14 cellular contexts compared by ENCODE assay signal in genomic region chr11:48141475-48142100, GRCh38.
DNase-seq lines count a peak whose midpoint lies in the region; ATAC-seq, FAIRE-seq and TF ChIP-seq lines count a peak whose summit lies in the region.
"Had no signal": no experiment of that assay in that cellular context is flagged by ENCODE, and none has a peak within 500 bp of the region (broad histone marks: within the 10 kb centered on the region; RNA-seq: fewer than 3 reads in every experiment).

No MANE protein-coding gene starts in this region.

- peak overlapping the region in 3 of 8 donors; percentile 5 to 36 (median 9) for H3K4me3 Mint-ChIP-seq in CD4-positive, alpha-beta memory T cell
- H3K4me3 Mint-ChIP-seq in central memory CD8-positive, alpha-beta T cell = no peak overlapping the region

- peaks cover 60 to 84% of the 10 kb centered on the region in 2 donors for H3K36me3 Mint-ChIP-seq in CD4-positive, alpha-beta memory T cell
- H3K36me3 Mint-ChIP-seq in central memory CD8-positive, alpha-beta T cell (ENCODE audit: insufficient read depth) = peaks cover 44% of the 10 kb centered on the region

- CTCF ChIA-PET in CD4-positive, alpha-beta memory T cell (lab: Charles Lee; ENCODE audit: partially characterized antibody) = no interaction called here

- no peak for TF ChIP-seq POLR2A in H54 (IDR thresholded peaks at IDR 0.05; ENCODE audit: low read depth, low read length)

- POLR2A ChIA-PET in CD4-positive, alpha-beta memory T cell (lab: Charles Lee; ENCODE audit: partially characterized antibody) = no interaction called here

- ATAC-seq in central memory CD8-positive, alpha-beta T cell (replicated peaks; ENCODE audit: extremely low read depth, poor library complexity, severe bottlenecking) = peak; percentile 28
- ATAC-seq in HG03039 (IDR thresholded peaks at IDR 0.05; ENCODE audit: unreplicated experiment) = no peak
- ATAC-seq: GM12878 had no signal

- no peak overlapping the region for H3K27ac ChIP-seq in CD4-positive, alpha-beta memory T cell (ENCODE audit: low read depth, low read length)
- H3K27ac ChIP-seq: KMS-11, right lobe of liver, suprapubic skin had no signal

- peak in 4 of 5 donors; percentile 9 to 42 (median 23) for DNase-seq in CD4-positive, alpha-beta memory T cell
- peak; percentile 21 for DNase-seq in H54 (ENCODE audit: insufficient read length, low spot score)
- no peak for DNase-seq in central memory CD8-positive, alpha-beta T cell (ENCODE audit: low spot score in 2 of 2)
- peak; percentile 63 for DNase-seq in myocyte (ENCODE audit: low read depth)
- DNase-seq in NCI-H345 (lab: John Stamatoyannopoulos, UW) = no peak
- DNase-seq in COR-L47 (lab: John Stamatoyannopoulos, UW) = no peak
- DNase-seq in NCI-H524 (lab: John Stamatoyannopoulos, UW) = no peak
- DNase-seq: NCI-H2107, right lobe of liver had no signal

- intact Hi-C loops in CD4-positive, alpha-beta memory T cell (cut with micrococcal nuclease) = no loop called here

- peaks cover 16% of the 10 kb centered on the region for H3K4me1 ChIP-seq in CD4-positive, alpha-beta memory T cell (ENCODE audit: insufficient read depth, low read length)
- H3K4me1 ChIP-seq: right lobe of liver, suprapubic skin had no signal

- H3K9me3 Mint-ChIP-seq in CD4-positive, alpha-beta memory T cell = no peaks in the 10 kb centered on the region
- H3K9me3 Mint-ChIP-seq in central memory CD8-positive, alpha-beta T cell = no peaks in the 10 kb centered on the region

- H3K4me3 ChIP-seq in CD4-positive, alpha-beta memory T cell (ENCODE audit: low read length in 2 of 2) = no peak overlapping the region
- H3K4me3 ChIP-seq: GM12878, right lobe of liver, suprapubic skin had no signal

- no peaks in the 10 kb centered on the region for H3K27me3 ChIP-seq in CD4-positive, alpha-beta memory T cell (ENCODE audit: insufficient read depth, low read length)
- H3K27me3 ChIP-seq: right lobe of liver, suprapubic skin had no signal

- H3K36me3 ChIP-seq in CD4-positive, alpha-beta memory T cell (ENCODE audit: insufficient read depth, low read length) = peaks cover 50% of the 10 kb centered on the region

- H3K4me1 Mint-ChIP-seq in CD4-positive, alpha-beta memory T cell = peaks cover 19 to 30% (median 26%) of the 10 kb centered on the region in 4 donors
- H3K4me1 Mint-ChIP-seq in central memory CD8-positive, alpha-beta T cell = peaks cover 21% of the 10 kb centered on the region

- H3K9me3 ChIP-seq in CD4-positive, alpha-beta memory T cell (ENCODE audit: control insufficient read depth in 1 of 2, low read length in 2 of 2) = no peaks in the 10 kb centered on the region
- H3K9me3 ChIP-seq: right lobe of liver, suprapubic skin had no signal

- H3K27ac Mint-ChIP-seq in CD4-positive, alpha-beta memory T cell = peak overlapping the region; percentile 71 to 92 (median 84)
- H3K27ac Mint-ChIP-seq in central memory CD8-positive, alpha-beta T cell (ENCODE audit: low read depth) = peak overlapping the region; percentile 84

- H3K27me3 Mint-ChIP-seq in CD4-positive, alpha-beta memory T cell = no peaks in the 10 kb centered on the region
- H3K27me3 Mint-ChIP-seq in central memory CD8-positive, alpha-beta T cell = no peaks in the 10 kb centered on the region

- FAIRE-seq in H54 (lab: Jason Lieb, UNC) = no peak
- FAIRE-seq: GM12878, GM19239 had no signal

Comparison
In these comparisons a context has a peak if more than half of its experiments do, and no peak if none do; other contexts are left out.
1. DNase-seq: peak in CD4-positive, alpha-beta memory T cell (4 of 5), H54 (single experiment) and myocyte (single experiment); none in central memory CD8-positive, alpha-beta T cell (0 of 2), NCI-H345 (single experiment), COR-L47 (single experiment) and NCI-H524 (0 of 2).